ENCODE assay signal across 16 cellular contexts in the genomic region with DNA sequence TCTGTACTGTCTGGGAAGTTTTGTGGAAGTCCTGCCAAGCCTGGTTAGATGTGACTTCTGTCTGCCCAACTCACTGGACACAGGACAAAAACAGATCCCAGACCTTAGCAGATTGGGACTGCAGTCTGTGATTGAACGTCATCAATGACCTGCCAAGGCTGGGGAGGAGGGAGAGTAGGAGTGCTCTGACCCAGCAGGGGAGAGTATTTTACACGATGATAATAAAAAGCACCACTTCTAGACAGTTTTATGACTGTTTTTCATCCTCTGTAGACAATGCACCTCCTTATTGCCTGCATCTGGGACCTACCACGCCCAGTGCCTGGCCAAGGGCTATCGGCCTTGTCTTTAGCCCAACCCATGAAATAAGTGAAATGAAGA.
A peak's percentile ranks its signal among the peaks of the same experiment; 100 is the strongest.
DNase-seq lines count a peak whose midpoint lies in the region; ATAC-seq and TF ChIP-seq lines count a peak whose summit lies in the region.
"Had no signal": no experiment of that assay in that cellular context is flagged by ENCODE, and none has a peak within 500 bp of the region (broad histone marks: within the 10 kb centered on the region; RNA-seq: fewer than 3 reads in every experiment).

No MANE protein-coding gene starts in this region.

- no peak overlapping the region for H3K27ac Mint-ChIP-seq in CD4-positive, alpha-beta T cell
- H3K27ac Mint-ChIP-seq: activated CD8-positive, alpha-beta T cell treated with anti-CD3 and anti-CD28 coated beads for 36 hours; dendritic cell treated with granulocyte-macrophage colony-stimulating factor and Interleukin-4, amounts not matched to agents 40 ng/mL and 50 ng/mL, for 4 days; stimulated activated naive CD8-positive, alpha-beta T cell treated with anti-CD3 and anti-CD28 coated beads, Interleukin-15, Interleukin-2, amounts not matched to agents 100 ng/mL and 50 ng/mL, for 24 hours had no signal

- ATAC-seq in gastrocnemius medialis = no peak
- no peak for ATAC-seq in CD4-positive, alpha-beta T cell (ENCODE audit: poor library complexity)
- ATAC-seq: activated CD8-positive, alpha-beta T cell treated with anti-CD3 and anti-CD28 coated beads for 36 hours had no signal

- H3K9me3 ChIP-seq in ascending aorta (no peaks in the 10 kb centered on the region), right atrium auricular region (no peaks in the 10 kb centered on the region), gastrocnemius medialis (no peaks in the 10 kb centered on the region)
- no peaks in the 10 kb centered on the region for H3K9me3 ChIP-seq in CD4-positive, alpha-beta T cell (ENCODE audit: control insufficient read depth, low read length)

- no peaks in the 10 kb centered on the region for H3K36me3 Mint-ChIP-seq in CD4-positive, alpha-beta T cell (ENCODE audit: low read depth)

- H3K27me3 ChIP-seq in ascending aorta (no peaks in the 10 kb centered on the region), right atrium auricular region (no peaks in the 10 kb centered on the region), gastrocnemius medialis (no peaks in the 10 kb centered on the region)
- peaks cover 9% of the 10 kb centered on the region for H3K27me3 ChIP-seq in CD4-positive, alpha-beta T cell (ENCODE audit: control insufficient read depth, insufficient read depth, low read length)

- H3K4me1 Mint-ChIP-seq in CD4-positive, alpha-beta T cell (ENCODE audit: low read depth) = no peaks in the 10 kb centered on the region

- peak; percentile 22 for DNase-seq in AG20443 (ENCODE audit: low spot score)
- no peak for DNase-seq in ascending aorta (ENCODE audit: low spot score in 2 of 2)
- no peak for DNase-seq in right atrium auricular region (ENCODE audit: low spot score)
- no peak for DNase-seq in gastrocnemius medialis
- DNase-seq in HT-29 (ENCODE audit: low spot score) = no peak
- DNase-seq in activated CD4-positive, alpha-beta T cell treated with anti-CD3 and anti-CD28 coated beads for 4 hours = no peak
- DNase-seq in KBM-7 = no peak
- DNase-seq in CD4-positive, alpha-beta T cell = no peak
- DNase-seq: activated CD8-positive, alpha-beta T cell treated with anti-CD3 and anti-CD28 coated beads for 36 hours; amniotic stem cell; NCI-H146; NCI-H524 treated with DMSO at 0.1 percent for 48 hours had no signal

- CTCF ChIA-PET in CD4-positive, alpha-beta T cell (lab: Charles Lee) = no interaction called here

- H3K9me3 Mint-ChIP-seq in CD4-positive, alpha-beta T cell = no peaks in the 10 kb centered on the region
- H3K9me3 Mint-ChIP-seq: dendritic cell treated with granulocyte-macrophage colony-stimulating factor and Interleukin-4, amounts not matched to agents 40 ng/mL and 50 ng/mL, for 4 days; stimulated activated naive CD8-positive, alpha-beta T cell treated with anti-CD3 and anti-CD28 coated beads, Interleukin-15, Interleukin-2, amounts not matched to agents 100 ng/mL and 50 ng/mL, for 24 hours had no signal

- in situ Hi-C loops in gastrocnemius medialis (cut with MboI; ENCODE audit: low sequenced_read_pairs in 4 of 4) (no loop called here), KBM-7 (cut with MboI; ENCODE audit: low pct_unique_long_range_greater_than_20kb, low sequenced_read_pairs) (no loop called here)

- H3K27ac ChIP-seq in ascending aorta (peak overlapping the region; percentile 56 to 60), right atrium auricular region (peak overlapping the region; percentile 47 to 57), gastrocnemius medialis (peak overlapping the region in 3 of 4 donors; percentile 15 to 47 (median 25))
- no peak overlapping the region for H3K27ac ChIP-seq in CD4-positive, alpha-beta T cell (ENCODE audit: low read depth, low read length)
- H3K27ac ChIP-seq: HL-60, KMS-11 had no signal

- H3K4me3 Mint-ChIP-seq in CD4-positive, alpha-beta T cell = no peak overlapping the region
- H3K4me3 Mint-ChIP-seq: activated CD8-positive, alpha-beta T cell treated with anti-CD3 and anti-CD28 coated beads for 36 hours; dendritic cell treated with granulocyte-macrophage colony-stimulating factor and Interleukin-4, amounts not matched to agents 40 ng/mL and 50 ng/mL, for 4 days; stimulated activated naive CD8-positive, alpha-beta T cell treated with anti-CD3 and anti-CD28 coated beads, Interleukin-15, Interleukin-2, amounts not matched to agents 100 ng/mL and 50 ng/mL, for 24 hours had no signal

- POLR2A ChIA-PET in CD4-positive, alpha-beta T cell (lab: Charles Lee) = no interaction called here

- TF ChIP-seq CTCF in ascending aorta (IDR thresholded peaks at IDR 0.05) (no peak), right atrium auricular region (IDR thresholded peaks at IDR 0.05) (no peak), gastrocnemius medialis (IDR thresholded peaks at IDR 0.05 in 4 of 5, conservative IDR thresholded peaks at IDR 0.05 in 1 of 5) (no peak)
- no peak for TF ChIP-seq CTCF in CD4-positive, alpha-beta T cell (IDR thresholded peaks at IDR 0.05)

- no peak overlapping the region for H3K4me3 ChIP-seq in ascending aorta
- no peak overlapping the region for H3K4me3 ChIP-seq in right atrium auricular region
- no peak overlapping the region for H3K4me3 ChIP-seq in gastrocnemius medialis

- H3K36me3 ChIP-seq in ascending aorta (no peaks in the 10 kb centered on the region), right atrium auricular region (no peaks in the 10 kb centered on the region), gastrocnemius medialis (no peaks in the 10 kb centered on the region)

- intact Hi-C loops in ascending aorta (cut with DNase I) (no loop called here), gastrocnemius medialis (cut with DNase I; ENCODE audit: low total_unique reads) (no loop called here)
- intact Hi-C loops in CD4-positive, alpha-beta T cell (cut with DNase I, micrococcal nuclease) = no loop called here

- H3K27me3 Mint-ChIP-seq in CD4-positive, alpha-beta T cell = peaks cover 54% of the 10 kb centered on the region

- peaks cover 3 to 35% of the 10 kb centered on the region in 2 donors for H3K4me1 ChIP-seq in ascending aorta
- peaks cover 0 to 56% of the 10 kb centered on the region in 2 donors for H3K4me1 ChIP-seq in right atrium auricular region
- peaks cover 0 to 6% of the 10 kb centered on the region in 2 donors for H3K4me1 ChIP-seq in gastrocnemius medialis

- TF ChIP-seq POLR2A in gastrocnemius medialis (IDR thresholded peaks at IDR 0.05) = no peak
